Comparison of ENCODE assay signal across 17 cellular contexts in the genomic region with DNA sequence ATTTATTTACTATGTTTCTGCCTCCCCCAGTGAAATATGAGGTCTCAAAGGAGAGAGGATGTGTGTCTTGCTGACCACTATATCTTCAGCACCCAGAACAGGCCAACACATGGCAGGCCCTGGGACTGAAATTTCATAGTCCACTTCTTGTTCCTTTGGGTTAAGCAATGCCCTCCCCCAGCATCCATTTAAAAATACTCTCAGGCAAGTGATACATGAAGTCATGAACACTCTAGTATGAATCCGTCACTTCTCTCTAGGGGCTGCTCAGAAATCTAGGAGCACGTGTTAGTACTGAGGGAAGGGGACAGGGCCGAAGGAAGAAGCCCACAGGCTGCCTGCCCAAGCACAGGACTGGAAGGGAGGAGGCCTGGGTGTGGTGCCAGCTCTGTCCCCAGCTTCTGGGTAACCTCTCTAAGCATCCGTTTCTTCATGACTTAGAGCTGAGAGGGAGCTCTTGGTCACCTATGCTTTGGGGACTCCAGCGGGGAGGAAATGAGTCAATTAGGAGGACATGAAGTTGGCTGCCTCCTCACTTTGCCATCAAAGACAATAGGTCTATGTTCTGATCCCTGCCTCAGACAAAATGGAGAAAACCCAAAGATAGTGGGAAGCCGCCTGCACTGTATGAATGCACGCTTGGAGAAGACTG.
A peak's percentile ranks its signal among the peaks of the same experiment; 100 is the strongest.
DNase-seq lines count a peak whose midpoint lies in the region; ATAC-seq and TF ChIP-seq lines count a peak whose summit lies in the region.
"Had no signal": no experiment of that assay in that cellular context is flagged by ENCODE, and none has a peak within 500 bp of the region (broad histone marks: within the 10 kb centered on the region; RNA-seq: fewer than 3 reads in every experiment).

No MANE protein-coding gene starts in this region.

- peaks cover 43% of the 10 kb centered on the region for H3K4me1 Mint-ChIP-seq in chondrocyte (ENCODE audit: low read depth)
- peaks cover 0 to 2% (median 0%) of the 10 kb centered on the region in 7 donors for H3K4me1 Mint-ChIP-seq in naive thymus-derived CD4-positive, alpha-beta T cell

- no peaks in the 10 kb centered on the region for H4K20me1 ChIP-seq in IMR-90 (ENCODE audit: insufficient read depth, low read length)

- H4K5ac ChIP-seq in IMR-90 (ENCODE audit: low read depth, low read length) = no peak overlapping the region

- no peak for TF ChIP-seq RAD21 in IMR-90 (IDR thresholded peaks at IDR 0.05; ENCODE audit: low read length)

- H3K23ac ChIP-seq in IMR-90 (ENCODE audit: low read depth, low read length) = no peak overlapping the region

- no peak overlapping the region for H2AK9ac ChIP-seq in IMR-90 (replicated peaks; ENCODE audit: low read depth, low read length, poor library complexity)

- dilution Hi-C loops in IMR-90 (cut with HindIII; ENCODE audit: low sequenced_read_pairs, unreplicated experiment) = no loop called here

- H2BK120ac ChIP-seq in IMR-90 (ENCODE audit: low read depth, low read length) = peak overlapping the region; percentile 33; the same call in 1 of the 2 replicates

- H3K27me3 ChIP-seq in IMR-90 (ENCODE audit: control insufficient read depth, insufficient read depth, low read length) (no peaks in the 10 kb centered on the region), psoas muscle (ENCODE audit: insufficient read depth in 3 of 3, low read length in 2 of 3) (no peaks in the 10 kb centered on the region)
- no peaks in the 10 kb centered on the region for H3K27me3 ChIP-seq in naive thymus-derived CD4-positive, alpha-beta T cell (ENCODE audit: control insufficient read depth in 2 of 2, insufficient read depth in 2 of 2, low read length in 2 of 2)
- H3K27me3 ChIP-seq: BE2C had no signal

- H3K4me1 ChIP-seq in IMR-90 (ENCODE audit: control insufficient read depth, insufficient read depth, low read length) (peaks cover 10% of the 10 kb centered on the region), psoas muscle (peaks cover 9% of the 10 kb centered on the region)
- no peaks in the 10 kb centered on the region for H3K4me1 ChIP-seq in naive thymus-derived CD4-positive, alpha-beta T cell (ENCODE audit: control insufficient read depth in 2 of 2, insufficient read depth in 2 of 2, low read length in 2 of 2)
- H3K4me1 ChIP-seq: HAP-1 had no signal

- peak overlapping the region; percentile 12; the same call in 1 of the 2 replicates for H2AK5ac ChIP-seq in IMR-90 (ENCODE audit: low read depth, low read length)

- POLR2A ChIA-PET in IMR-90 (lab: Charles Lee; ENCODE audit: unreplicated experiment) = no interaction called here
- POLR2A ChIA-PET in naive thymus-derived CD4-positive, alpha-beta T cell (lab: Charles Lee) = no interaction called here

- no peak for TF ChIP-seq POLR2A in IMR-90 (IDR thresholded peaks at IDR 0.05; ENCODE audit: low read depth, low read length)

- no peak overlapping the region for H3K9ac ChIP-seq in IMR-90 (ENCODE audit: low read depth, low read length)

- H3K4ac ChIP-seq in IMR-90 (ENCODE audit: low read depth, low read length) = peak overlapping the region; percentile 31; the same call in 1 of the 2 replicates

- BruUV-seq in IMR-90 (replicated peaks; lab: Mats Ljungman, UMichigan) = no TSS peak

- H2BK5ac ChIP-seq in IMR-90 (ENCODE audit: low read depth, low read length, poor library complexity, severe bottlenecking) = no peak overlapping the region

- no peaks in the 10 kb centered on the region for H3K27me3 Mint-ChIP-seq in chondrocyte (ENCODE audit: low read depth)
- H3K27me3 Mint-ChIP-seq in naive thymus-derived CD4-positive, alpha-beta T cell = peaks cover 0 to 44% (median 6%) of the 10 kb centered on the region in 5 donors

- no peak overlapping the region for H2BK15ac ChIP-seq in IMR-90 (ENCODE audit: low read depth, low read length)

- no peaks in the 10 kb centered on the region for H3K36me3 ChIP-seq in IMR-90 (ENCODE audit: control insufficient read depth, insufficient read depth, low read length)
- H3K36me3 ChIP-seq in psoas muscle (ENCODE audit: insufficient read depth in 1 of 2, low read depth in 1 of 2) = no peaks in the 10 kb centered on the region
- no peaks in the 10 kb centered on the region for H3K36me3 ChIP-seq in naive thymus-derived CD4-positive, alpha-beta T cell (ENCODE audit: control insufficient read depth in 2 of 3, insufficient read depth in 3 of 3, low read length in 3 of 3)
- H3K36me3 ChIP-seq: BE2C, HAP-1 had no signal

- H3K18ac ChIP-seq in IMR-90 (ENCODE audit: low read depth, low read length) = no peak overlapping the region

- peaks cover 6% of the 10 kb centered on the region for H3K36me3 Mint-ChIP-seq in chondrocyte (ENCODE audit: low read depth)
- peaks cover 0 to 3% (median 0%) of the 10 kb centered on the region in 5 donors for H3K36me3 Mint-ChIP-seq in naive thymus-derived CD4-positive, alpha-beta T cell
- H3K36me3 Mint-ChIP-seq: CD8-positive, alpha-beta T cell had no signal

- intact Hi-C loops in IMR-90 (cut with micrococcal nuclease) = no loop called here
- intact Hi-C loops in psoas muscle (cut with DNase I) = no loop called here
- intact Hi-C loops in naive thymus-derived CD4-positive, alpha-beta T cell (cut with micrococcal nuclease) = no loop called here

- CTCF ChIA-PET in IMR-90 (lab: Yijun Ruan, JAX) = interaction anchor here (1.2 kb wide), 1 partner anchor 68 kb away, joined by 3 read pairs; no protein-coding TSS in a partner anchor
- CTCF ChIA-PET in naive thymus-derived CD4-positive, alpha-beta T cell (lab: Charles Lee) = no interaction called here

- ATAC-seq in IMR-90 (ENCODE audit: low read depth) (no peak), psoas muscle (peak in 2 of 4 donors; percentile 39 to 65), GM18858 (IDR thresholded peaks at IDR 0.05; ENCODE audit: unreplicated experiment) (no peak)
- ATAC-seq in naive thymus-derived CD4-positive, alpha-beta T cell = no peak
- ATAC-seq: A549; CD8-positive, alpha-beta T cell had no signal

- H3K9me3 ChIP-seq in IMR-90 (ENCODE audit: control insufficient read depth, insufficient read depth, low read length) (no peaks in the 10 kb centered on the region), psoas muscle (no peaks in the 10 kb centered on the region)
- no peaks in the 10 kb centered on the region for H3K9me3 ChIP-seq in naive thymus-derived CD4-positive, alpha-beta T cell (ENCODE audit: control insufficient read depth in 2 of 3, low read length in 3 of 3)
- H3K9me3 ChIP-seq: A549, BE2C, HAP-1 had no signal

- in situ Hi-C loops in IMR-90 (cut with MboI; ENCODE audit: low sequenced_read_pairs) = no loop called here

- H3K27ac ChIP-seq in IMR-90 (ENCODE audit: insufficient read depth, low read length) (no peak overlapping the region), psoas muscle (peak overlapping the region; percentile 42)
- H3K27ac ChIP-seq in naive thymus-derived CD4-positive, alpha-beta T cell (ENCODE audit: low read depth, low read length) = no peak overlapping the region
- H3K27ac ChIP-seq: C4-2B, HL-60 had no signal

- H2AFZ ChIP-seq in IMR-90 (replicated peaks; ENCODE audit: low read length, poor library complexity) = peak overlapping the region; percentile 37

- no peak overlapping the region for H4K8ac ChIP-seq in IMR-90 (ENCODE audit: low read depth in 2 of 2, low read length in 2 of 2)

- DNase-seq in IMR-90 (no peak), chondrocyte (ENCODE audit: low spot score) (no peak), psoas muscle (no peak), nucleus accumbens (lab: John Stamatoyannopoulos, UW) (no peak), activated T-cell treated with anti-CD3 and anti-CD28 coated beads for 4 hours (no peak)
- no peak for DNase-seq in naive thymus-derived CD4-positive, alpha-beta T cell
- DNase-seq: BE2C; CD8-positive, alpha-beta T cell; COR-L47; DMS153; DMS79 treated with DMSO at 0.1 percent for 48 hours; EL had no signal

- peaks cover 14% of the 10 kb centered on the region for H3K9me1 ChIP-seq in IMR-90 (ENCODE audit: insufficient read depth, low read length)

- no peak overlapping the region for H3K56ac ChIP-seq in IMR-90 (ENCODE audit: extremely low read depth, insufficient read depth, low read length)

- H3K4me2 ChIP-seq in IMR-90 (ENCODE audit: low read depth, low read length) = no peak overlapping the region
- H3K4me2 ChIP-seq: A549 had no signal

- H2BK20ac ChIP-seq in IMR-90 (ENCODE audit: low read depth, low read length) = no peak overlapping the region

- no peaks in the 10 kb centered on the region for H3K9me3 Mint-ChIP-seq in chondrocyte (ENCODE audit: low read depth)
- peaks cover 0 to 7% (median 1%) of the 10 kb centered on the region in 11 donors for H3K9me3 Mint-ChIP-seq in naive thymus-derived CD4-positive, alpha-beta T cell
- H3K9me3 Mint-ChIP-seq: CD8-positive, alpha-beta T cell had no signal

- 0 out of 2 replicates have a peak overlapping the region, but pooled peaks have one; percentile 23 for H3K14ac ChIP-seq in IMR-90 (replicated peaks; ENCODE audit: low read depth, low read length)

- H3K27ac Mint-ChIP-seq in chondrocyte (ENCODE audit: unreplicated experiment) = peak overlapping the region; percentile 65
- H3K27ac Mint-ChIP-seq in naive thymus-derived CD4-positive, alpha-beta T cell = no peak overlapping the region
- H3K27ac Mint-ChIP-seq: CD8-positive, alpha-beta T cell had no signal

- no peak overlapping the region for H4K91ac ChIP-seq in IMR-90 (ENCODE audit: insufficient read depth, low read depth, low read length)

- no CpG with 5 or more reads among the region's 7 CpGs for WGBS in IMR-90 (ENCODE audit: extremely low coverage in 2 of 2, insufficient read length in 1 of 2), 2 experiments
- 51 to 82% (median 58%) methylated on average over 7 of the region's 7 CpGs for WGBS in psoas muscle, 3 donors

- TF ChIP-seq CTCF in IMR-90 (conservative IDR thresholded peaks at IDR 0.05; ENCODE audit: low read depth, low read length) (no peak), chondrocyte (IDR thresholded peaks at IDR 0.05) (no peak), psoas muscle (IDR thresholded peaks at IDR 0.05) (no peak)

- H3K79me1 ChIP-seq in IMR-90 (ENCODE audit: low read depth in 1 of 2, low read length in 2 of 2) = peaks cover 0 to 11% of the 10 kb centered on the region in 2 experiments; a peak in 1 of 4 replicates

- no peak overlapping the region for H3K4me3 ChIP-seq in IMR-90 (ENCODE audit: insufficient read depth, low read depth, low read length)
- no peak overlapping the region for H3K4me3 ChIP-seq in psoas muscle
- H3K4me3 ChIP-seq in naive thymus-derived CD4-positive, alpha-beta T cell (ENCODE audit: low read length) = no peak overlapping the region
- H3K4me3 ChIP-seq: A549, HAP-1 had no signal

- no peak overlapping the region for H3K4me3 Mint-ChIP-seq in chondrocyte (ENCODE audit: unreplicated experiment)
- H3K4me3 Mint-ChIP-seq in naive thymus-derived CD4-positive, alpha-beta T cell = no peak overlapping the region
- H3K4me3 Mint-ChIP-seq: CD8-positive, alpha-beta T cell had no signal

TF ChIP-seq in IMR-90, 13 proteins besides CTCF, POLR2A, EP300 and RAD21 (continues in another document):
- no peak for TF ChIP-seq CHD1 (IDR thresholded peaks at IDR 0.05; ENCODE audit: low read depth, low read length)
- no peak for TF ChIP-seq FOS (IDR thresholded peaks at IDR 0.05; ENCODE audit: low read depth, low read length)
- TF ChIP-seq RCOR1 (IDR thresholded peaks at IDR 0.05; ENCODE audit: insufficient replicate concordance, low read length) = no peak
- no peak for TF ChIP-seq NFE2L2 (IDR thresholded peaks at IDR 0.05; ENCODE audit: low read depth, low read length)
- TF ChIP-seq MAFK (IDR thresholded peaks at IDR 0.05; ENCODE audit: low read depth, low read length) = no peak
